Comparison of ENCODE assay signal across 1 cellular context in the genomic region with DNA sequence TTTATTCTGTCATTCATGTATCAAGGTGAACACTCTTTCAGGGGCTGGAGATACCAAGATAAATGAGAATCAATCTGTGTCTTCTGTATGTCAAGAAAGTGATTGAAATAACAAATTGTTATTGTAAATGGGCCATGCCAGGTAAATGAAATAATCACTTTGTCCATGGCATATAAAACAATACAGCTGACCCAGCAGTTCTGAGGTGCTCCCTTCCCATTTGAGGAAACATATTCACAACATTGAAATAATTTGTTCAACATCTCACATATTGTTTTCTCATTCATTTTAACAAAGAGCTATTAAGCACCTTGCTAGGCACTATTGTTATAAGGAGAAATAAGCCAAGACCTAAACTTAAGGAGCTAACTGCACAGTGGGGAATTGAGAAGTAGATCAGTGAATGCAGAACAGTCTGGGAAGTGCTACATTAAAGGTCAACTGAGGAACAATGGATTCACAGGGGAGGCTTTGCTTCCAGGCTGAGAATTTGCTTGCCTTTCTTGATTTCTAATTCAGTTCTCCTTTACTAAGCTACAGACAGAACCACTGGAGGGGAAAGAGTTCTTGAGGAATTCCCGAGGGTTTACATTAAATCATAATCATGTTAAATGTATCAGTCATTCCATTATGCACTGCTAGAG.
TF ChIP-seq lines count a peak whose summit lies in the region.

No MANE protein-coding gene starts in this region.

TF ChIP-seq in WTC11, 78 proteins besides CTCF, POLR2A, EP300 and RAD21 (continued from another document):
- TF ChIP-seq, protein P1, sequence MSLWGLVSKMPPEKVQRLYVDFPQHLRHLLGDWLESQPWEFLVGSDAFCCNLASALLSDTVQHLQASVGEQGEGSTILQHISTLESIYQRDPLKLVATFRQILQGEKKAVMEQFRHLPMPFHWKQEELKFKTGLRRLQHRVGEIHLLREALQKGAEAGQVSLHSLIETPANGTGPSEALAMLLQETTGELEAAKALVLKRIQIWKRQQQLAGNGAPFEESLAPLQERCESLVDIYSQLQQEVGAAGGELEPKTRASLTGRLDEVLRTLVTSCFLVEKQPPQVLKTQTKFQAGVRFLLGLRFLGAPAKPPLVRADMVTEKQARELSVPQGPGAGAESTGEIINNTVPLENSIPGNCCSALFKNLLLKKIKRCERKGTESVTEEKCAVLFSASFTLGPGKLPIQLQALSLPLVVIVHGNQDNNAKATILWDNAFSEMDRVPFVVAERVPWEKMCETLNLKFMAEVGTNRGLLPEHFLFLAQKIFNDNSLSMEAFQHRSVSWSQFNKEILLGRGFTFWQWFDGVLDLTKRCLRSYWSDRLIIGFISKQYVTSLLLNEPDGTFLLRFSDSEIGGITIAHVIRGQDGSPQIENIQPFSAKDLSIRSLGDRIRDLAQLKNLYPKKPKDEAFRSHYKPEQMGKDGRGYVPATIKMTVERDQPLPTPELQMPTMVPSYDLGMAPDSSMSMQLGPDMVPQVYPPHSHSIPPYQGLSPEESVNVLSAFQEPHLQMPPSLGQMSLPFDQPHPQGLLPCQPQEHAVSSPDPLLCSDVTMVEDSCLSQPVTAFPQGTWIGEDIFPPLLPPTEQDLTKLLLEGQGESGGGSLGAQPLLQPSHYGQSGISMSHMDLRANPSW (CRISPR knock-in tag; conservative IDR thresholded peaks at IDR 0.05; ENCODE audit: low read depth): no peak
- TF ChIP-seq, protein P2, sequence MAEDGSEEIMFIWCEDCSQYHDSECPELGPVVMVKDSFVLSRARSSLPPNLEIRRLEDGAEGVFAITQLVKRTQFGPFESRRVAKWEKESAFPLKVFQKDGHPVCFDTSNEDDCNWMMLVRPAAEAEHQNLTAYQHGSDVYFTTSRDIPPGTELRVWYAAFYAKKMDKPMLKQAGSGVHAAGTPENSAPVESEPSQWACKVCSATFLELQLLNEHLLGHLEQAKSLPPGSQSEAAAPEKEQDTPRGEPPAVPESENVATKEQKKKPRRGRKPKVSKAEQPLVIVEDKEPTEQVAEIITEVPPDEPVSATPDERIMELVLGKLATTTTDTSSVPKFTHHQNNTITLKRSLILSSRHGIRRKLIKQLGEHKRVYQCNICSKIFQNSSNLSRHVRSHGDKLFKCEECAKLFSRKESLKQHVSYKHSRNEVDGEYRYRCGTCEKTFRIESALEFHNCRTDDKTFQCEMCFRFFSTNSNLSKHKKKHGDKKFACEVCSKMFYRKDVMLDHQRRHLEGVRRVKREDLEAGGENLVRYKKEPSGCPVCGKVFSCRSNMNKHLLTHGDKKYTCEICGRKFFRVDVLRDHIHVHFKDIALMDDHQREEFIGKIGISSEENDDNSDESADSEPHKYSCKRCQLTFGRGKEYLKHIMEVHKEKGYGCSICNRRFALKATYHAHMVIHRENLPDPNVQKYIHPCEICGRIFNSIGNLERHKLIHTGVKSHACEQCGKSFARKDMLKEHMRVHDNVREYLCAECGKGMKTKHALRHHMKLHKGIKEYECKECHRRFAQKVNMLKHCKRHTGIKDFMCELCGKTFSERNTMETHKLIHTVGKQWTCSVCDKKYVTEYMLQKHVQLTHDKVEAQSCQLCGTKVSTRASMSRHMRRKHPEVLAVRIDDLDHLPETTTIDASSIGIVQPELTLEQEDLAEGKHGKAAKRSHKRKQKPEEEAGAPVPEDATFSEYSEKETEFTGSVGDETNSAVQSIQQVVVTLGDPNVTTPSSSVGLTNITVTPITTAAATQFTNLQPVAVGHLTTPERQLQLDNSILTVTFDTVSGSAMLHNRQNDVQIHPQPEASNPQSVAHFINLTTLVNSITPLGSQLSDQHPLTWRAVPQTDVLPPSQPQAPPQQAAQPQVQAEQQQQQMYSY (CRISPR knock-in tag; IDR thresholded peaks at IDR 0.05): no peak
- TF ChIP-seq OVOL2 (CRISPR knock-in tag; IDR thresholded peaks at IDR 0.05; ENCODE audit: borderline replicate concordance) (no peak), ZNF263 (CRISPR knock-in tag; IDR thresholded peaks at IDR 0.05; ENCODE audit: low read depth) (no peak), IRF2 (CRISPR knock-in tag; IDR thresholded peaks at IDR 0.05; ENCODE audit: borderline replicate concordance, low read depth) (no peak), KAT7 (CRISPR knock-in tag; IDR thresholded peaks at IDR 0.05; ENCODE audit: borderline replicate concordance) (no peak), CREM (CRISPR knock-in tag; IDR thresholded peaks at IDR 0.05) (no peak), TCF7 (CRISPR knock-in tag; IDR thresholded peaks at IDR 0.05; ENCODE audit: low read depth) (no peak), RORB (CRISPR knock-in tag; IDR thresholded peaks at IDR 0.05) (no peak), ELF4 (CRISPR knock-in tag; IDR thresholded peaks at IDR 0.05; ENCODE audit: low read depth) (no peak), TEAD4 (CRISPR knock-in tag; IDR thresholded peaks at IDR 0.05) (no peak), TEAD1 (CRISPR knock-in tag; IDR thresholded peaks at IDR 0.05) (no peak)
- TF ChIP-seq, protein P3, sequence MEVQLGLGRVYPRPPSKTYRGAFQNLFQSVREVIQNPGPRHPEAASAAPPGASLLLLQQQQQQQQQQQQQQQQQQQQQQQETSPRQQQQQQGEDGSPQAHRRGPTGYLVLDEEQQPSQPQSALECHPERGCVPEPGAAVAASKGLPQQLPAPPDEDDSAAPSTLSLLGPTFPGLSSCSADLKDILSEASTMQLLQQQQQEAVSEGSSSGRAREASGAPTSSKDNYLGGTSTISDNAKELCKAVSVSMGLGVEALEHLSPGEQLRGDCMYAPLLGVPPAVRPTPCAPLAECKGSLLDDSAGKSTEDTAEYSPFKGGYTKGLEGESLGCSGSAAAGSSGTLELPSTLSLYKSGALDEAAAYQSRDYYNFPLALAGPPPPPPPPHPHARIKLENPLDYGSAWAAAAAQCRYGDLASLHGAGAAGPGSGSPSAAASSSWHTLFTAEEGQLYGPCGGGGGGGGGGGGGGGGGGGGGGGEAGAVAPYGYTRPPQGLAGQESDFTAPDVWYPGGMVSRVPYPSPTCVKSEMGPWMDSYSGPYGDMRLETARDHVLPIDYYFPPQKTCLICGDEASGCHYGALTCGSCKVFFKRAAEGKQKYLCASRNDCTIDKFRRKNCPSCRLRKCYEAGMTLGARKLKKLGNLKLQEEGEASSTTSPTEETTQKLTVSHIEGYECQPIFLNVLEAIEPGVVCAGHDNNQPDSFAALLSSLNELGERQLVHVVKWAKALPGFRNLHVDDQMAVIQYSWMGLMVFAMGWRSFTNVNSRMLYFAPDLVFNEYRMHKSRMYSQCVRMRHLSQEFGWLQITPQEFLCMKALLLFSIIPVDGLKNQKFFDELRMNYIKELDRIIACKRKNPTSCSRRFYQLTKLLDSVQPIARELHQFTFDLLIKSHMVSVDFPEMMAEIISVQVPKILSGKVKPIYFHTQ (CRISPR knock-in tag; IDR thresholded peaks at IDR 0.05): no peak
- TF ChIP-seq, protein P4, sequence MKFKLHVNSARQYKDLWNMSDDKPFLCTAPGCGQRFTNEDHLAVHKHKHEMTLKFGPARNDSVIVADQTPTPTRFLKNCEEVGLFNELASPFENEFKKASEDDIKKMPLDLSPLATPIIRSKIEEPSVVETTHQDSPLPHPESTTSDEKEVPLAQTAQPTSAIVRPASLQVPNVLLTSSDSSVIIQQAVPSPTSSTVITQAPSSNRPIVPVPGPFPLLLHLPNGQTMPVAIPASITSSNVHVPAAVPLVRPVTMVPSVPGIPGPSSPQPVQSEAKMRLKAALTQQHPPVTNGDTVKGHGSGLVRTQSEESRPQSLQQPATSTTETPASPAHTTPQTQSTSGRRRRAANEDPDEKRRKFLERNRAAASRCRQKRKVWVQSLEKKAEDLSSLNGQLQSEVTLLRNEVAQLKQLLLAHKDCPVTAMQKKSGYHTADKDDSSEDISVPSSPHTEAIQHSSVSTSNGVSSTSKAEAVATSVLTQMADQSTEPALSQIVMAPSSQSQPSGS (CRISPR knock-in tag; IDR thresholded peaks at IDR 0.05; ENCODE audit: borderline replicate concordance, low read depth): no peak
- TF ChIP-seq, protein P5, sequence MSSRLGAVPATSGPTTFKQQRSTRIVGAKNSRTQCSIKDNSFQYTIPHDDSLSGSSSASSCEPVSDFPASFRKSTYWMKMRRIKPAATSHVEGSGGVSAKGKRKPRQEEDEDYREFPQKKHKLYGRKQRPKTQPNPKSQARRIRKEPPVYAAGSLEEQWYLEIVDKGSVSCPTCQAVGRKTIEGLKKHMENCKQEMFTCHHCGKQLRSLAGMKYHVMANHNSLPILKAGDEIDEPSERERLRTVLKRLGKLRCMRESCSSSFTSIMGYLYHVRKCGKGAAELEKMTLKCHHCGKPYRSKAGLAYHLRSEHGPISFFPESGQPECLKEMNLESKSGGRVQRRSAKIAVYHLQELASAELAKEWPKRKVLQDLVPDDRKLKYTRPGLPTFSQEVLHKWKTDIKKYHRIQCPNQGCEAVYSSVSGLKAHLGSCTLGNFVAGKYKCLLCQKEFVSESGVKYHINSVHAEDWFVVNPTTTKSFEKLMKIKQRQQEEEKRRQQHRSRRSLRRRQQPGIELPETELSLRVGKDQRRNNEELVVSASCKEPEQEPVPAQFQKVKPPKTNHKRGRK (CRISPR knock-in tag; IDR thresholded peaks at IDR 0.05; ENCODE audit: borderline replicate concordance): no peak
- TF ChIP-seq, protein P6, sequence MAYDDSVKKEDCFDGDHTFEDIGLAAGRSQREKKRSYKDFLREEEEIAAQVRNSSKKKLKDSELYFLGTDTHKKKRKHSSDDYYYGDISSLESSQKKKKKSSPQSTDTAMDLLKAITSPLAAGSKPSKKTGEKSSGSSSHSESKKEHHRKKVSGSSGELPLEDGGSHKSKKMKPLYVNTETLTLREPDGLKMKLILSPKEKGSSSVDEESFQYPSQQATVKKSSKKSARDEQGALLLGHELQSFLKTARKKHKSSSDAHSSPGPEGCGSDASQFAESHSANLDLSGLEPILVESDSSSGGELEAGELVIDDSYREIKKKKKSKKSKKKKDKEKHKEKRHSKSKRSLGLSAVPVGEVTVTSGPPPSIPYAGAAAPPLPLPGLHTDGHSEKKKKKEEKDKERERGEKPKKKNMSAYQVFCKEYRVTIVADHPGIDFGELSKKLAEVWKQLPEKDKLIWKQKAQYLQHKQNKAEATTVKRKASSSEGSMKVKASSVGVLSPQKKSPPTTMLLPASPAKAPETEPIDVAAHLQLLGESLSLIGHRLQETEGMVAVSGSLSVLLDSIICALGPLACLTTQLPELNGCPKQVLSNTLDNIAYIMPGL (CRISPR knock-in tag; IDR thresholded peaks at IDR 0.05): no peak
- TF ChIP-seq, protein P7, sequence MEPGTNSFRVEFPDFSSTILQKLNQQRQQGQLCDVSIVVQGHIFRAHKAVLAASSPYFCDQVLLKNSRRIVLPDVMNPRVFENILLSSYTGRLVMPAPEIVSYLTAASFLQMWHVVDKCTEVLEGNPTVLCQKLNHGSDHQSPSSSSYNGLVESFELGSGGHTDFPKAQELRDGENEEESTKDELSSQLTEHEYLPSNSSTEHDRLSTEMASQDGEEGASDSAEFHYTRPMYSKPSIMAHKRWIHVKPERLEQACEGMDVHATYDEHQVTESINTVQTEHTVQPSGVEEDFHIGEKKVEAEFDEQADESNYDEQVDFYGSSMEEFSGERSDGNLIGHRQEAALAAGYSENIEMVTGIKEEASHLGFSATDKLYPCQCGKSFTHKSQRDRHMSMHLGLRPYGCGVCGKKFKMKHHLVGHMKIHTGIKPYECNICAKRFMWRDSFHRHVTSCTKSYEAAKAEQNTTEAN (CRISPR knock-in tag; IDR thresholded peaks at IDR 0.05): no peak
- TF ChIP-seq, protein P8, sequence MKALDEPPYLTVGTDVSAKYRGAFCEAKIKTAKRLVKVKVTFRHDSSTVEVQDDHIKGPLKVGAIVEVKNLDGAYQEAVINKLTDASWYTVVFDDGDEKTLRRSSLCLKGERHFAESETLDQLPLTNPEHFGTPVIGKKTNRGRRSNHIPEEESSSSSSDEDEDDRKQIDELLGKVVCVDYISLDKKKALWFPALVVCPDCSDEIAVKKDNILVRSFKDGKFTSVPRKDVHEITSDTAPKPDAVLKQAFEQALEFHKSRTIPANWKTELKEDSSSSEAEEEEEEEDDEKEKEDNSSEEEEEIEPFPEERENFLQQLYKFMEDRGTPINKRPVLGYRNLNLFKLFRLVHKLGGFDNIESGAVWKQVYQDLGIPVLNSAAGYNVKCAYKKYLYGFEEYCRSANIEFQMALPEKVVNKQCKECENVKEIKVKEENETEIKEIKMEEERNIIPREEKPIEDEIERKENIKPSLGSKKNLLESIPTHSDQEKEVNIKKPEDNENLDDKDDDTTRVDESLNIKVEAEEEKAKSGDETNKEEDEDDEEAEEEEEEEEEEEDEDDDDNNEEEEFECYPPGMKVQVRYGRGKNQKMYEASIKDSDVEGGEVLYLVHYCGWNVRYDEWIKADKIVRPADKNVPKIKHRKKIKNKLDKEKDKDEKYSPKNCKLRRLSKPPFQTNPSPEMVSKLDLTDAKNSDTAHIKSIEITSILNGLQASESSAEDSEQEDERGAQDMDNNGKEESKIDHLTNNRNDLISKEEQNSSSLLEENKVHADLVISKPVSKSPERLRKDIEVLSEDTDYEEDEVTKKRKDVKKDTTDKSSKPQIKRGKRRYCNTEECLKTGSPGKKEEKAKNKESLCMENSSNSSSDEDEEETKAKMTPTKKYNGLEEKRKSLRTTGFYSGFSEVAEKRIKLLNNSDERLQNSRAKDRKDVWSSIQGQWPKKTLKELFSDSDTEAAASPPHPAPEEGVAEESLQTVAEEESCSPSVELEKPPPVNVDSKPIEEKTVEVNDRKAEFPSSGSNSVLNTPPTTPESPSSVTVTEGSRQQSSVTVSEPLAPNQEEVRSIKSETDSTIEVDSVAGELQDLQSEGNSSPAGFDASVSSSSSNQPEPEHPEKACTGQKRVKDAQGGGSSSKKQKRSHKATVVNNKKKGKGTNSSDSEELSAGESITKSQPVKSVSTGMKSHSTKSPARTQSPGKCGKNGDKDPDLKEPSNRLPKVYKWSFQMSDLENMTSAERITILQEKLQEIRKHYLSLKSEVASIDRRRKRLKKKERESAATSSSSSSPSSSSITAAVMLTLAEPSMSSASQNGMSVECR (CRISPR knock-in tag; IDR thresholded peaks at IDR 0.05; ENCODE audit: borderline replicate concordance): no peak
- TF ChIP-seq, protein P9, sequence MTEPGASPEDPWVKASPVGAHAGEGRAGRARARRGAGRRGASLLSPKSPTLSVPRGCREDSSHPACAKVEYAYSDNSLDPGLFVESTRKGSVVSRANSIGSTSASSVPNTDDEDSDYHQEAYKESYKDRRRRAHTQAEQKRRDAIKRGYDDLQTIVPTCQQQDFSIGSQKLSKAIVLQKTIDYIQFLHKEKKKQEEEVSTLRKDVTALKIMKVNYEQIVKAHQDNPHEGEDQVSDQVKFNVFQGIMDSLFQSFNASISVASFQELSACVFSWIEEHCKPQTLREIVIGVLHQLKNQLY (CRISPR knock-in tag; IDR thresholded peaks at IDR 0.05): no peak
